In the genomic region with DNA sequence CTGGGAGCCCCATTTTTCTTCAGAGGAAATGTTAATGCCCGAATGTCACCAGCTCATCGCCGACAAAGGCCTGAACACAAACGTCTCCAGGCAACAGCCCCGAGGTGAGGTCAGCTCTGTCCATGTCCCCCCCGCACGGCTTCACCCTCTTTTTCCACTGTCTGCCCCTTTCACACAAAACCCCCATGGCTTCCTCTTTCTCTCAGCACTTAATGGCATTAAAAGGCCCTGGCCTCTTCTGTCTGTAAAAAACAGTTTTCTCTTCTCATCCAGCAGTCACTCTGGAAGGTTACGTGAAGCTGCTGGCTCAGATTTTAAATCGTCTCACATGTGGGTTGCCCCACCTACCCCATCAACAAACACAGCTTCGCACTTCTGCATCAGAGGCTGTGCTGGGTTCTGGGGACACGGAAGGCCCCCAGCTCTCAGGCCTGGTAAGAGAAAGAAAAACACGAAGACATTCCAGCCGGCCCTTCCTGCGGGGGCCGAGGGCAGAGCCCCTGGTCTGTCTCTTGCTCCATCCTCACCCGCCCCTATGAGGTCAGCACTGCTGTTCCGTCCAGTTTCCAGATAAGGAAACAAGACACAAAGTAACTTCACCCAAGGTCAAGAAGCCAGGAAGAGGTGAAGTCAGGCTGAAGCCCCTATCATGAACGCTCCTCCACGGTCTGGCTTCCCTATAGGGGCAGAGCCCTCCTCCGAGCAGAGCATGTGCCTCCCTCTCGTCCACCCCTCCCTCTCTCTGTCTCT, we compare ENCODE assay signal across 9 cellular contexts.
DNase-seq lines count a peak whose midpoint lies in the region; ATAC-seq and TF ChIP-seq lines count a peak whose summit lies in the region.
"Had no signal": no experiment of that assay in that cellular context is flagged by ENCODE, and none has a peak within 500 bp of the region (broad histone marks: within the 10 kb centered on the region; RNA-seq: fewer than 3 reads in every experiment).

No MANE protein-coding gene starts in this region.

- TF ChIP-seq CTCF in ascending aorta (IDR thresholded peaks at IDR 0.05) (no peak), GM13976 (IDR thresholded peaks at IDR 0.05; ENCODE audit: borderline replicate concordance, control extremely low read depth, extremely low read depth, insufficient read depth, missing control alignments) (no peak), GM13977 (IDR thresholded peaks at IDR 0.05; ENCODE audit: extremely low read depth, insufficient read depth, missing control alignments) (no peak)

- H3K27me3 ChIP-seq in ascending aorta (no peaks in the 10 kb centered on the region), right cardiac atrium (ENCODE audit: control insufficient read depth, insufficient read depth) (no peaks in the 10 kb centered on the region)

- ATAC-seq in right cardiac atrium, result peak; percentile 90 to 96
- ATAC-seq: SK-N-SH treated with all-trans-retinoic acid at 6 μM for 48 hours had no signal

- in situ Hi-C loops in GM13976 (cut with MboI; ENCODE audit: low sequenced_read_pairs, unreplicated experiment) (no loop called here), GM13977 (cut with MboI; ENCODE audit: low pct_unique_long_range_greater_than_20kb, low sequenced_read_pairs, unreplicated experiment) (no loop called here)

- WGBS in right cardiac atrium, result 32% methylated on average over 21 of the region's 21 CpGs

- peaks cover 8% of the 10 kb centered on the region for H3K36me3 ChIP-seq in KOPT-K1 (ENCODE audit: insufficient read depth, low read length)
- no peaks in the 10 kb centered on the region for H3K36me3 ChIP-seq in ascending aorta

- no peak for DNase-seq in ascending aorta (ENCODE audit: low spot score in 2 of 2)
- peak; percentile 77 to 87 (median 78) for DNase-seq in right cardiac atrium
- no peak for DNase-seq in T-helper 9 cell
- DNase-seq in NAMALWA (ENCODE audit: low spot score), result no peak
- no peak for DNase-seq in GM13976 (ENCODE audit: low spot score)
- DNase-seq in GM13977 (ENCODE audit: low spot score), result no peak

- H3K4me3 ChIP-seq in ascending aorta (no peak overlapping the region), right cardiac atrium (ENCODE audit: low read length) (no peak overlapping the region), skin epidermis (no peak overlapping the region)

- no peaks in the 10 kb centered on the region for H3K9me3 ChIP-seq in KOPT-K1 (ENCODE audit: insufficient read depth, low read length, poor library complexity, severe bottlenecking)
- no peaks in the 10 kb centered on the region for H3K9me3 ChIP-seq in ascending aorta
- H3K9me3 ChIP-seq in right cardiac atrium (ENCODE audit: control insufficient read depth, low read length), result no peaks in the 10 kb centered on the region

- H3K4me1 ChIP-seq in ascending aorta (peaks cover 0 to 21% of the 10 kb centered on the region in 2 donors), right cardiac atrium (ENCODE audit: control insufficient read depth, insufficient read depth, low read length) (no peaks in the 10 kb centered on the region)

- intact Hi-C loops in ascending aorta (cut with DNase I) (no loop called here), right cardiac atrium (cut with DNase I) (no loop called here)

- H3K27ac ChIP-seq in KOPT-K1 (ENCODE audit: low read depth, low read length, poor library complexity, severe bottlenecking), result peak overlapping the region; percentile 78
- peak overlapping the region; percentile 40 to 77 for H3K27ac ChIP-seq in ascending aorta
- H3K27ac ChIP-seq in right cardiac atrium (ENCODE audit: low read length), result peak overlapping the region; percentile 63
- peak overlapping the region in 15 of 21 experiments; percentile 7 to 75 (median 45) for H3K27ac ChIP-seq in skin epidermis

Comparison
In these comparisons a context has a peak if more than half of its experiments do, and no peak if none do; other contexts are left out.
1. DNase-seq: peak in right cardiac atrium (3 of 3); none in ascending aorta (0 of 2), T-helper 9 cell (single experiment), NAMALWA (single experiment), GM13976 (single experiment) and GM13977 (single experiment).
2. Peak in every context shown above with its lines, with median percentiles within 50 percentile points of each other: H3K27ac ChIP-seq.